Comparison of ENCODE assay signal across 8 cellular contexts in genomic region chr10:122267849-122268737, GRCh38. TPM values are rescaled to one million over a fixed set of nuclear protein-coding genes. Genes with fewer than 3 reads are reported as not detected.
DNase-seq lines count a peak whose midpoint lies in the region; ATAC-seq, FAIRE-seq and TF ChIP-seq lines count a peak whose summit lies in the region.

No MANE protein-coding gene starts in this region.

- H3K79me1 ChIP-seq in H1 (ENCODE audit: low read depth, low read length): no peaks in the 10 kb centered on the region

- peak; percentile 63 to 76 for TF ChIP-seq RAD21 in H1 (IDR thresholded peaks at IDR 0.05 in 1 of 2, conservative IDR thresholded peaks at IDR 0.05 in 1 of 2; ENCODE audit: low read depth in 2 of 2, low read length in 2 of 2)

- H3K4ac ChIP-seq in H1 (replicated peaks; ENCODE audit: insufficient read length, low read depth, low read length): no peak overlapping the region

- peaks cover 4% of the 10 kb centered on the region for H3K27me3 Mint-ChIP-seq in activated CD4-positive, alpha-beta T cell treated with anti-CD3 and anti-CD28 coated beads, Interleukin-2, amount 10 ng/mL, durations not matched to agents 24 days and 14 days

- H2BK20ac ChIP-seq in H1 (ENCODE audit: low read length): no peak overlapping the region

- TF ChIP-seq EP300 in H1 (IDR thresholded peaks at IDR 0.05; ENCODE audit: borderline replicate concordance in 1 of 2, low read depth in 2 of 2, low read length in 2 of 2) (no peak), stomach (IDR thresholded peaks at IDR 0.05) (no peak)

- H3K27ac Mint-ChIP-seq in activated CD4-positive, alpha-beta T cell treated with anti-CD3 and anti-CD28 coated beads, Interleukin-2, amount 10 ng/mL, durations not matched to agents 24 days and 14 days: no peak overlapping the region

- no peak overlapping the region for H2AFZ ChIP-seq in H1 (ENCODE audit: low read length)

- no peak overlapping the region for H2BK12ac ChIP-seq in H1 (ENCODE audit: low read depth, low read length)

- H3K4me1 ChIP-seq in H1 (replicated peaks in 1 of 4; ENCODE audit: control insufficient read depth in 3 of 4, insufficient read depth in 4 of 4, low read length in 3 of 4) (peaks cover 0 to 2% (median 0%) of the 10 kb centered on the region in 4 experiments; a peak in 2 of 7 replicates), mucosa of descending colon (ENCODE audit: low read depth) (peaks cover 4% of the 10 kb centered on the region), stomach (peaks cover 0 to 13% (median 2%) of the 10 kb centered on the region in 4 donors)

- CTCF ChIA-PET in H1 (lab: Charles Lee; ENCODE audit: partially characterized antibody): interaction anchor here (0.6 to 5.4 kb wide), 52 partner anchors 10 to 381 kb away, joined by 3 to 58 read pairs (median 4); no protein-coding TSS in a partner anchor

- intact Hi-C loops in activated CD4-positive, alpha-beta T cell treated with anti-CD3 and anti-CD28 coated beads, Interleukin-2, amount 10 ng/mL, durations not matched to agents 24 days and 14 days (cut with micrococcal nuclease): no loop called here
- intact Hi-C loops in mucosa of descending colon (cut with DNase I, micrococcal nuclease): no loop called here
- intact Hi-C loops in stomach (cut with DNase I; ENCODE audit: low total_unique reads): no loop called here

- H3K36me3 Mint-ChIP-seq in activated CD4-positive, alpha-beta T cell treated with anti-CD3 and anti-CD28 coated beads, Interleukin-2, amount 10 ng/mL, durations not matched to agents 24 days and 14 days (ENCODE audit: low read depth): no peaks in the 10 kb centered on the region

- no peak overlapping the region for H3K4me3 Mint-ChIP-seq in activated CD4-positive, alpha-beta T cell treated with anti-CD3 and anti-CD28 coated beads, Interleukin-2, amount 10 ng/mL, durations not matched to agents 24 days and 14 days

- no peak overlapping the region for H3K27ac ChIP-seq in H1 (ENCODE audit: low read depth, low read length)
- H3K27ac ChIP-seq in stomach: no peak overlapping the region

- no peak overlapping the region for H3K4me3 ChIP-seq in LNCaP clone FGC (ENCODE audit: low read depth, low read length)
- H3K4me3 ChIP-seq in H1 (ENCODE audit: extremely low read depth in 1 of 4, insufficient read depth in 2 of 4, low read depth in 3 of 4, low read length in 4 of 4): no peak overlapping the region
- H3K4me3 ChIP-seq in mucosa of descending colon: no peak overlapping the region
- H3K4me3 ChIP-seq in stomach: no peak overlapping the region

- FAIRE-seq in H1 (lab: Jason Lieb, UNC): peak; percentile 94

- H3K18ac ChIP-seq in H1 (ENCODE audit: extremely low read depth, low read length): no peak overlapping the region

- no peaks in the 10 kb centered on the region for H3K4me1 Mint-ChIP-seq in activated CD4-positive, alpha-beta T cell treated with anti-CD3 and anti-CD28 coated beads, Interleukin-2, amount 10 ng/mL, durations not matched to agents 24 days and 14 days

- no peak overlapping the region for H4K5ac ChIP-seq in H1 (ENCODE audit: insufficient read length, low read depth, low read length)

- no peak overlapping the region for H3K9ac ChIP-seq in H1 (replicated peaks in 1 of 4; ENCODE audit: extremely low read depth in 1 of 4, low read depth in 3 of 4, low read length in 3 of 4)

- H3K23ac ChIP-seq in H1 (ENCODE audit: insufficient read length): no peak overlapping the region

- POLR2A ChIA-PET in H1 (lab: Charles Lee; ENCODE audit: partially characterized antibody): interaction anchor here (1.3 to 2.5 kb wide), 3 partner anchors 9 to 167 kb away, joined by 3 to 12 read pairs (median 4); no protein-coding TSS in a partner anchor

- DNase-seq in EL (peak; percentile 46), LNCaP clone FGC (ENCODE audit: low read depth) (no peak), H1 (ENCODE audit: low read depth in 1 of 2, low spot score in 2 of 2) (peak in 1 of 2 experiments; percentile 88), mucosa of descending colon (peak in 2 of 3 donors; percentile 59 to 71), stomach (peak; percentile 57), SIG-M5 treated with dmso at 0.1 percent for 504 hours (lab: John Stamatoyannopoulos, UW; ENCODE audit: unreplicated experiment) (no peak)
- DNase-seq in activated CD4-positive, alpha-beta T cell treated with anti-CD3 and anti-CD28 coated beads, Interleukin-2, amount 10 ng/mL, durations not matched to agents 24 days and 14 days: peak; percentile 83

- H3K27me3 ChIP-seq in H1 (replicated peaks in 1 of 4; ENCODE audit: control insufficient read depth in 3 of 4, extremely low read depth in 1 of 4, insufficient read depth in 3 of 4, low read length in 3 of 4) (no peaks in the 10 kb centered on the region), stomach (no peaks in the 10 kb centered on the region)

- no peak for TF ChIP-seq POLR2A in H1 (IDR thresholded peaks at IDR 0.05; ENCODE audit: control extremely low read depth in 1 of 2, low read depth in 2 of 2, low read length in 2 of 2)
- no peak for TF ChIP-seq POLR2A in stomach (IDR thresholded peaks at IDR 0.05)

- H4K91ac ChIP-seq in H1 (replicated peaks; ENCODE audit: insufficient read length, low read length): no peak overlapping the region

- H2AK5ac ChIP-seq in H1 (ENCODE audit: low read depth, low read length): no peak overlapping the region

- no peak overlapping the region for H3K4me2 ChIP-seq in H1 (ENCODE audit: insufficient read depth in 1 of 2, low read depth in 2 of 2, low read length in 2 of 2)

- H4K20me1 ChIP-seq in H1 (replicated peaks in 1 of 2; ENCODE audit: control insufficient read depth in 1 of 2, insufficient read depth in 2 of 2, low read length in 2 of 2): peaks cover 0 to 4% of the 10 kb centered on the region in 2 experiments

- TF ChIP-seq CTCF in LNCaP clone FGC (IDR thresholded peaks at IDR 0.05; ENCODE audit: control insufficient read depth, extremely low read depth, insufficient read depth) (peak; percentile 92), H1 (IDR thresholded peaks at IDR 0.05; ENCODE audit: control extremely low read depth in 1 of 3, insufficient read depth in 1 of 3, low read depth in 1 of 3, low read length in 3 of 3) (peak; percentile 88 to 95 (median 94)), mucosa of descending colon (IDR thresholded peaks at IDR 0.05) (peak; percentile 94), stomach (IDR thresholded peaks at IDR 0.05) (peak in 4 of 7 experiments; percentile 39 to 89 (median 86))

- no peak overlapping the region for H3K14ac ChIP-seq in H1 (ENCODE audit: insufficient read length)

- H3K9me3 Mint-ChIP-seq in activated CD4-positive, alpha-beta T cell treated with anti-CD3 and anti-CD28 coated beads, Interleukin-2, amount 10 ng/mL, durations not matched to agents 24 days and 14 days: no peaks in the 10 kb centered on the region

- peak; percentile 65 for ATAC-seq in GM21737 (IDR thresholded peaks at IDR 0.05; ENCODE audit: unreplicated experiment)
- ATAC-seq in mucosa of descending colon: peak; percentile 84

- H3K9me3 ChIP-seq in H1 (ENCODE audit: insufficient read depth in 2 of 2, low read depth in 1 of 2, low read length in 1 of 2): no peaks in the 10 kb centered on the region
- no peaks in the 10 kb centered on the region for H3K9me3 ChIP-seq in mucosa of descending colon
- H3K9me3 ChIP-seq in stomach: peaks cover 0 to 3% (median 0%) of the 10 kb centered on the region in 4 donors

- 69% methylated on average over 14 of the region's 14 CpGs; no CpG with 5 or more reads in 1 of the 2 experiments for WGBS in H1 (ENCODE audit: extremely low coverage in 1 of 2, insufficient coverage in 1 of 2, insufficient read length in 1 of 2, insufficient replicate concordance in 2 of 2, low coverage in 1 of 2, low lambda C conversion rate in 2 of 2, missing lambda C conversion rate in 1 of 2), 2 experiments
- 52 to 63% (median 54%) methylated on average over 12 to 14 of the region's 14 CpGs for WGBS in stomach, 5 donors

- no peak overlapping the region; the same call in 1 of the 2 replicates for H4K8ac ChIP-seq in H1 (ENCODE audit: extremely low read depth, insufficient read depth, low read length)

- H3K36me3 ChIP-seq in H1 (ENCODE audit: control insufficient read depth in 2 of 4, insufficient read depth in 4 of 4, low read length in 3 of 4): peaks cover 0 to 4% (median under 1%) of the 10 kb centered on the region in 4 experiments; a peak in 1 of 8 replicates
- no peaks in the 10 kb centered on the region for H3K36me3 ChIP-seq in mucosa of descending colon (ENCODE audit: low read depth)
- peaks cover 0 to 54% (median 24%) of the 10 kb centered on the region in 4 donors for H3K36me3 ChIP-seq in stomach

- H2BK15ac ChIP-seq in H1 (ENCODE audit: low read length): no peak overlapping the region

- H2BK120ac ChIP-seq in H1 (replicated peaks; ENCODE audit: low read depth, low read length): no peak overlapping the region

- H2BK5ac ChIP-seq in H1 (ENCODE audit: low read depth, low read length): no peak overlapping the region

- no peak overlapping the region for H3K56ac ChIP-seq in H1 (replicated peaks; ENCODE audit: insufficient read length, low read depth, low read length)

- H3K79me2 ChIP-seq in H1 (ENCODE audit: control insufficient read depth in 1 of 2, insufficient read depth in 2 of 2, low read length in 2 of 2): no peaks in the 10 kb centered on the region

- H3K23me2 ChIP-seq in H1 (ENCODE audit: low read depth, low read length): no peaks in the 10 kb centered on the region

TF ChIP-seq in H1, 55 proteins besides CTCF, POLR2A, EP300 and RAD21:
- 0 out of 2 replicates have a peak, but pooled peaks have one; percentile 10 for TF ChIP-seq JUND (IDR thresholded peaks at IDR 0.05; ENCODE audit: low read length)
- no peak for TF ChIP-seq RFX5 (IDR thresholded peaks at IDR 0.05; ENCODE audit: borderline replicate concordance, low read depth, low read length)
- 0 out of 2 replicates have a peak, but pooled peaks have one; percentile 29 for TF ChIP-seq MAX (IDR thresholded peaks at IDR 0.05)

RNA-seq across cellular contexts. Expression of gene BTBD16, which starts 3.0 kb away (rescaled TPM):
- total RNA-seq in activated CD4-positive, alpha-beta T cell treated with anti-CD3 and anti-CD28 coated beads, Interleukin-2, amount 10 ng/mL, durations not matched to agents 24 days and 14 days: not detected in 2 replicates
- not detected in 2 replicates for total RNA-seq in H1 (2021; fragmentation: NEBNext Ultra II Directional; extraction: Animal tissue kit (Norgen Biotek cat#: 25700))
- polyA plus RNA-seq in H1 (2011; rRNA removed): 0.05 TPM in 1 of 2 replicates, not detected in the other
- 0.06 TPM for polyA plus RNA-seq in H1 (2011; cell fraction: cytosol; rRNA removed)
- not detected for polyA plus RNA-seq in H1 (2011; cell fraction: nucleus; rRNA removed)
- polyA plus RNA-seq in H1 (2012, experiment 1 of 2): 0.27 TPM in 1 of 4 replicates, not detected in the others
- not detected for polyA plus RNA-seq in H1 (2012, experiment 2 of 2)
- 0.02 TPM for polyA plus RNA-seq in H1 (2013, experiment 1 of 2)
- 0.06 TPM for polyA plus RNA-seq in H1 (2013, experiment 2 of 2)
- 0.13 TPM in 1 of 2 replicates, not detected in the other for polyA minus RNA-seq in H1 (2011; rRNA and poly(A)+ RNA removed)
- polyA minus RNA-seq in H1 (2011; cell fraction: cytosol; rRNA and poly(A)+ RNA removed): not detected
- polyA minus RNA-seq in H1 (2011; cell fraction: nucleus; rRNA and poly(A)+ RNA removed): not detected
- total RNA-seq in mucosa of descending colon: under 1 TPM; 0.16 to 0.60 (median 0.26) TPM
- not detected for total RNA-seq in stomach
- polyA plus RNA-seq in stomach: under 1 TPM in 1 of 3 donors, not detected in 2; 0.40 TPM

Comparison
In these comparisons a context has a peak if more than half of its experiments do, and no peak if none do; other contexts are left out.
1. DNase-seq: peak in EL (single experiment), activated CD4-positive, alpha-beta T cell treated with anti-CD3 and anti-CD28 coated beads, Interleukin-2, amount 10 ng/mL, durations not matched to agents 24 days and 14 days (single experiment), mucosa of descending colon (2 of 3) and stomach (single experiment); none in LNCaP clone FGC (single experiment) and SIG-M5 treated with dmso at 0.1 percent for 504 hours (single experiment).
2. Peak in every context shown above with its lines, with median percentiles within 50 percentile points of each other: CTCF ChIP-seq.